In the genomic region with DNA sequence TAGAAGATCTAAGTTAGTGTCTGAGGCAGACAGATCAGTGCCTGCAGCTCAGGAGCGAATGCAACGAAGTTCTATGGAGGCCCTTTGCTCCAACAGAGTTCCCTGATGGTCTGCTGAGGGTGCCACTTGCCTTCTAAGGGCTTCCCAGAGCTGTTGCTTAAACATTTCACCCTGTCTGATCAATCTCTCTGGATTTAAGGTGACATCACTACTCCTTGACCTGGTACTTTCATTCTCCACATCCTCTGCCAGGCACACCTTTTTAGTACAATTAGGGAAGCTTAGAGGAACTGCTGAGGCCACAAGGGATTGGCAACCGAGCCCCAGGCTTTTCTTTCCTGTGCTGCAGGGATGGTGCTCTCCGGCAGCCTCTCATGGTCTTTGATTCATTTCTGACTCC, we compare ENCODE assay signal across 28 cellular contexts.
DNase-seq lines count a peak whose midpoint lies in the region; ATAC-seq and TF ChIP-seq lines count a peak whose summit lies in the region.
"Had no signal": no experiment of that assay in that cellular context is flagged by ENCODE, and none has a peak within 500 bp of the region (broad histone marks: within the 10 kb centered on the region; RNA-seq: fewer than 3 reads in every experiment).

No MANE protein-coding gene starts in this region.

- peak overlapping the region; percentile 93 for H3K27ac ChIP-seq in cingulate gyrus (ENCODE audit: low read depth, low read length)
- H3K27ac ChIP-seq in testis: peak overlapping the region; percentile 26 to 51
- H3K27ac ChIP-seq: lower lobe of right lung, neural progenitor cell, right atrium auricular region had no signal

- H3K36me3 ChIP-seq in testis (ENCODE audit: low read depth, missing control alignments): no peaks in the 10 kb centered on the region
- H3K36me3 ChIP-seq: lower lobe of right lung, neural progenitor cell, right atrium auricular region had no signal

- no peak overlapping the region for H3K4me3 Mint-ChIP-seq in mesothelial cell of epicardium
- no peak overlapping the region for H3K4me3 Mint-ChIP-seq in chondrocyte (ENCODE audit: unreplicated experiment)
- H3K4me3 Mint-ChIP-seq: activated B cell treated with CpG ODN at 0.5 μM for 24 hours; activated naive CD8-positive, alpha-beta T cell; CD8-positive, alpha-beta T cell; neural progenitor cell had no signal

- no peak overlapping the region for H3K4me3 ChIP-seq in testis
- H3K4me3 ChIP-seq: lower lobe of right lung, neural progenitor cell, right atrium auricular region had no signal

- H3K27me3 ChIP-seq in testis: no peaks in the 10 kb centered on the region
- H3K27me3 ChIP-seq: neural progenitor cell, right atrium auricular region had no signal

- ATAC-seq in GM21390 (IDR thresholded peaks at IDR 0.05; ENCODE audit: unreplicated experiment): no peak
- ATAC-seq: CD8-positive, alpha-beta T cell; lower lobe of right lung; Panc1 had no signal

- H3K9me3 Mint-ChIP-seq in mesothelial cell of epicardium (no peaks in the 10 kb centered on the region), chondrocyte (ENCODE audit: low read depth) (no peaks in the 10 kb centered on the region)
- H3K9me3 Mint-ChIP-seq: activated B cell treated with CpG ODN at 0.5 μM for 24 hours; CD8-positive, alpha-beta T cell; neural progenitor cell had no signal

- TF ChIP-seq POLR2A in testis (IDR thresholded peaks at IDR 0.05): no peak

- TF ChIP-seq CTCF in mesothelial cell of epicardium (IDR thresholded peaks at IDR 0.05; ENCODE audit: unreplicated experiment) (no peak), testis (IDR thresholded peaks at IDR 0.05) (no peak), chondrocyte (IDR thresholded peaks at IDR 0.05) (no peak)

- H3K27me3 Mint-ChIP-seq in mesothelial cell of epicardium (ENCODE audit: low read depth) (no peaks in the 10 kb centered on the region), chondrocyte (ENCODE audit: low read depth) (peaks cover 4% of the 10 kb centered on the region)
- H3K27me3 Mint-ChIP-seq: activated B cell treated with CpG ODN at 0.5 μM for 24 hours; activated naive CD8-positive, alpha-beta T cell had no signal

- intact Hi-C loops in testis (cut with DNase I; ENCODE audit: low total_unique reads): no loop called here

- DNase-seq in ELF-1 (ENCODE audit: low read depth, low spot score) (peak; percentile 33), mesothelial cell of epicardium (ENCODE audit: low spot score in 2 of 2, unreplicated experiment in 2 of 2) (no peak), testis (no peak), cortex of kidney (lab: John Stamatoyannopoulos, UW) (no peak), chondrocyte (ENCODE audit: low spot score) (no peak)
- DNase-seq in activated naive CD4-positive, alpha-beta T cell (lab: John Stamatoyannopoulos, UW): no peak
- DNase-seq: activated B cell treated with CpG ODN at 0.5 μM for 24 hours; activated CD4-positive, alpha-beta T cell treated with anti-CD3 and anti-CD28 coated beads, Interleukin-2, amount 50 U/mL, for 4 hours; activated CD8-positive, alpha-beta memory T cell treated with anti-CD3 and anti-CD28 coated beads, Interleukin-2, amount 50 U/mL, for 4 hours; aorta; CD8-positive, alpha-beta T cell; central memory CD4-positive, alpha-beta T cell; DMS153; H7; IMR-90; kidney; lower lobe of right lung; NCI-H1048; NCI-H1694 treated with DMSO at 0.1 percent for 48 hours; NCI-H526 treated with DMSO at 0.1 percent for 48 hours; SHP77 treated with DMSO at 0.1 percent for 48 hours; stimulated activated CD4-positive, alpha-beta T cell treated with anti-CD3 and anti-CD28 coated beads, Interleukin-2, amount 100 ng/mL, for 24 hours had no signal

- H3K36me3 Mint-ChIP-seq in mesothelial cell of epicardium (no peaks in the 10 kb centered on the region), chondrocyte (ENCODE audit: low read depth) (peaks cover 2% of the 10 kb centered on the region)
- H3K36me3 Mint-ChIP-seq: activated naive CD8-positive, alpha-beta T cell; CD8-positive, alpha-beta T cell; neural progenitor cell had no signal

- WGBS in testis, 2 donors: 52 to 85% methylated on average over 4 of the region's 4 CpGs

- no peaks in the 10 kb centered on the region for H3K9me3 ChIP-seq in testis
- H3K9me3 ChIP-seq: lower lobe of right lung, right atrium auricular region had no signal

- H3K4me1 Mint-ChIP-seq in mesothelial cell of epicardium (peaks cover 96% of the 10 kb centered on the region), chondrocyte (ENCODE audit: low read depth) (peaks cover 13% of the 10 kb centered on the region)

- H3K4me1 ChIP-seq in testis: peaks cover 41% of the 10 kb centered on the region

- H3K27ac Mint-ChIP-seq in mesothelial cell of epicardium (peak overlapping the region; percentile 93), chondrocyte (ENCODE audit: unreplicated experiment) (no peak overlapping the region)
- H3K27ac Mint-ChIP-seq: activated B cell treated with CpG ODN at 0.5 μM for 24 hours; activated naive CD8-positive, alpha-beta T cell; CD8-positive, alpha-beta T cell; neural progenitor cell had no signal
